In the genomic region with DNA sequence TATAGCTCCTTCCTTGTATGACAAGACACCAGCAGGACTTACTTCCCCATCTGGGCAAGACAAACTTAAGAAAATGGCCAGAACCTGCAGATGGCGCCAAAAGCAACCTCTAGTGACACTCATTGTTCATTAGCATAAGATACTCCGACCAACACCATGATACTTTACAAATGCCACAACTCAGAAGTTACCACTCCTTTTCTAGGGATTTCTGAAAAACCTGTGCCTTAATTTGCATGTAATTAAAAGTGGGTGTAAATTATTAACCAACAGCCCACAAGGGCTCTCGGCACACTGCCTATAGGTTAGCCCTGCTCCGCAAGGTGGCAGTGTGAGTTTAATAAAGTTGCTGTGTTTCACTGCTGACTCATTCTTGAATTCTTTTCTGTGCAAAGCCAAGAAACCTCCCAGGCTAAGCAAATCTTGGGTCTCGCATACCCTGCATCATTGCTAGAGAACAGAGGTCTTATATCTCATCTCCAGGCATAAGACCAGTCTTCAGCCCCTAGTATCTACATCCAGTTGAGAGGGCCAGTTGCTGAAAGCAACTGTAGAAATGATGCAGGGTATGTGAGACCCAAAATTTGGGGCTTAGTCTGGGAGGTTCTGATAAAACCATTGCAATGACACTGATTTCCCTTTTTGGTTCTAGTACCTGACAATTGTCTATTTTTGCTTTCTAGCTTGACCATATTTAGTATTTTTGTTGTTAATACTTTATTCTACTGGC, we compare ENCODE assay signal across 8 cellular contexts.
DNase-seq lines count a peak whose midpoint lies in the region; ATAC-seq and TF ChIP-seq lines count a peak whose summit lies in the region.

No MANE protein-coding gene starts in this region.

- peak; percentile 73 for TF ChIP-seq CTCF in hepatocyte (IDR thresholded peaks at IDR 0.05; ENCODE audit: poor library complexity)

- no peaks in the 10 kb centered on the region for H3K27me3 ChIP-seq in SJSA1 (replicated peaks)
- no peaks in the 10 kb centered on the region for H3K27me3 ChIP-seq in hepatocyte

- no peaks in the 10 kb centered on the region for H3K9me2 ChIP-seq in hepatocyte (replicated peaks; ENCODE audit: insufficient read depth)

- H3K4me3 ChIP-seq in SJSA1 (no peak overlapping the region), hepatocyte (no peak overlapping the region)

- H3K27ac ChIP-seq in SJSA1 (no peak overlapping the region), hepatocyte (no peak overlapping the region)

- peak; percentile 96 for ATAC-seq in GM21447 (IDR thresholded peaks at IDR 0.05; ENCODE audit: unreplicated experiment)
- peak; percentile 69 to 77 for ATAC-seq in activated naive CD4-positive, alpha-beta T cell treated with anti-CD3 and anti-CD28 coated beads, Interleukin-2, amount 50 U/mL, for 72 hours

- no peak overlapping the region for H3K27ac Mint-ChIP-seq in activated naive CD4-positive, alpha-beta T cell treated with anti-CD3 and anti-CD28 coated beads, Interleukin-2, amount 50 U/mL, for 72 hours

- peak overlapping the region; percentile 70 for H3K4me2 ChIP-seq in hepatocyte

- no peak overlapping the region for H2AFZ ChIP-seq in hepatocyte

- DNase-seq in G401 (ENCODE audit: low spot score) (peak; percentile 30), HS-27A (ENCODE audit: low read depth) (peak; percentile 52), SJSA1 (ENCODE audit: low read depth in 1 of 2, low spot score in 2 of 2) (peak; percentile 63 to 70), hepatocyte (ENCODE audit: low spot score) (peak; percentile 59), GOT3 (lab: John Stamatoyannopoulos, UW) (no peak)
- DNase-seq in activated naive CD4-positive, alpha-beta T cell treated with anti-CD3 and anti-CD28 coated beads, Interleukin-2, amount 50 U/mL, for 72 hours (ENCODE audit: low spot score in 2 of 2) = peak in 1 of 2 donors; percentile 64
- peak; percentile 23 to 59 for DNase-seq in stimulated activated CD4-positive, alpha-beta T cell treated with anti-CD3 and anti-CD28 coated beads, Interleukin-15, amount 100 ng/mL, for 48 hours (ENCODE audit: low read depth in 2 of 2)

- in situ Hi-C loops in G401 (cut with HindIII; ENCODE audit: low sequenced_read_pairs) = no loop called here

- 35% methylated on average over 5 of the region's 5 CpGs for WGBS in hepatocyte (ENCODE audit: low lambda C conversion rate, missing lambda C conversion rate)

- H3K36me3 ChIP-seq in SJSA1 = no peaks in the 10 kb centered on the region
- H3K36me3 ChIP-seq in hepatocyte (replicated peaks; ENCODE audit: insufficient read depth, low read depth) = no peaks in the 10 kb centered on the region

- no peaks in the 10 kb centered on the region for H3K4me1 ChIP-seq in SJSA1 (replicated peaks)
- no peaks in the 10 kb centered on the region for H3K4me1 ChIP-seq in hepatocyte (ENCODE audit: insufficient read depth)

- peaks cover 0 to 5% of the 10 kb centered on the region in 2 donors for H3K36me3 Mint-ChIP-seq in activated naive CD4-positive, alpha-beta T cell treated with anti-CD3 and anti-CD28 coated beads, Interleukin-2, amount 50 U/mL, for 72 hours

- H4K20me1 ChIP-seq in hepatocyte (ENCODE audit: insufficient read depth, poor library complexity, severe bottlenecking) = no peaks in the 10 kb centered on the region

- H3K9me3 ChIP-seq in SJSA1 (replicated peaks) (no peaks in the 10 kb centered on the region), hepatocyte (ENCODE audit: low read depth) (no peaks in the 10 kb centered on the region)

- H3K9me3 Mint-ChIP-seq in activated naive CD4-positive, alpha-beta T cell treated with anti-CD3 and anti-CD28 coated beads, Interleukin-2, amount 50 U/mL, for 72 hours = no peaks in the 10 kb centered on the region

- H3K79me2 ChIP-seq in hepatocyte = peaks cover 10% of the 10 kb centered on the region
